ENCODE assay signal across 11 cellular contexts in genomic region chr4:70372760-70373159, GRCh38. TPM values are rescaled to one million over a fixed set of nuclear protein-coding genes. Genes with fewer than 3 reads are reported as not detected.
"Had no signal": no experiment of that assay in that cellular context is flagged by ENCODE, and none has a peak within 500 bp of the region (broad histone marks: within the 10 kb centered on the region; RNA-seq: fewer than 3 reads in every experiment).

No MANE protein-coding gene starts in this region.

- DNase-seq: GM23248, H9, HCEC 1CT, IMR-90, KG1 had no signal

- H3K27ac Mint-ChIP-seq: H9 had no signal

- H3K4me3 ChIP-seq: GM23248, K562 had no signal

- H2AFZ ChIP-seq: GM23248 had no signal

- H3K4me3 Mint-ChIP-seq: H9 had no signal

- FAIRE-seq: H1, H54, HTR-8/SVneo, K562 had no signal

- H3K27ac ChIP-seq: GM23248 had no signal

- H3K9ac ChIP-seq: GM23248 had no signal

- ATAC-seq: K562 had no signal

RNA-seq across cellular contexts. Expression of gene SMR3B, which starts 10.2 kb away (rescaled TPM):
- total RNA-seq: GM23248, H1, H9, HT-29, IMR-90, K562, LHCN-M2 had no signal
- polyA plus RNA-seq: GM23248, H1, IMR-90, K562 had no signal

RNA-seq across cellular contexts. Expression of gene SMR3A, which starts 12.2 kb away (rescaled TPM):
- total RNA-seq: GM23248, H1, H9, HT-29, IMR-90, K562, LHCN-M2 had no signal
- polyA plus RNA-seq: GM23248, H1, IMR-90, K562 had no signal

RNA-seq across cellular contexts. Expression of gene OPRPN, which starts 25.0 kb away (rescaled TPM):
- total RNA-seq: GM23248, H1, H9, HT-29, IMR-90, K562, LHCN-M2 had no signal
- polyA plus RNA-seq: GM23248, H1, IMR-90, K562 had no signal

RNA-seq across cellular contexts. Expression of gene CABS1, which starts 38.0 kb away (rescaled TPM):
- total RNA-seq: GM23248, H1, HT-29, IMR-90, K562, LHCN-M2 had no signal
- polyA plus RNA-seq: GM23248, IMR-90, K562 had no signal
